ENCODE assay signal across 8 cellular contexts in genomic region chr4:2934077-2934812, GRCh38. TPM values are rescaled to one million over a fixed set of nuclear protein-coding genes. Genes with fewer than 3 reads are reported as not detected.
DNase-seq lines count a peak whose midpoint lies in the region; ATAC-seq and TF ChIP-seq lines count a peak whose summit lies in the region.

No MANE protein-coding gene starts in this region.

- no peaks in the 10 kb centered on the region for H3K9me3 Mint-ChIP-seq in naive B cell

- H3K27ac ChIP-seq in C4-2B: peak overlapping the region; percentile 81
- peak overlapping the region; percentile 87 to 94 (median 92) for H3K27ac ChIP-seq in upper lobe of left lung

- H3K36me3 ChIP-seq in upper lobe of left lung: peaks cover 5 to 53% (median 37%) of the 10 kb centered on the region in 4 donors

- H3K27ac Mint-ChIP-seq in naive B cell: peak overlapping the region in 3 of 6 donors; percentile 75 to 95 (median 86)

- H3K4me1 Mint-ChIP-seq in naive B cell: peaks cover 21 to 39% (median 30%) of the 10 kb centered on the region in 3 donors

- no peak for TF ChIP-seq RAD21 in Ishikawa (IDR thresholded peaks at IDR 0.05; ENCODE audit: low read depth)

- TF ChIP-seq EP300 in Ishikawa (IDR thresholded peaks at IDR 0.05; ENCODE audit: borderline replicate concordance) (no peak), upper lobe of left lung (IDR thresholded peaks at IDR 0.05) (no peak)

- peak overlapping the region; percentile 60 to 94 (median 82) for H3K4me3 Mint-ChIP-seq in naive B cell

- no peak for TF ChIP-seq POLR2A in upper lobe of left lung (IDR thresholded peaks at IDR 0.05)

- peaks cover 1 to 6% of the 10 kb centered on the region in 2 donors for H3K36me3 Mint-ChIP-seq in naive B cell

- H3K4me3 ChIP-seq in epithelial cell of proximal tubule (ENCODE audit: low read depth, low read length) (peak overlapping the region; percentile 94), upper lobe of left lung (peak overlapping the region; percentile 59 to 95 (median 76))

- no peaks in the 10 kb centered on the region for H3K9me3 ChIP-seq in upper lobe of left lung

- peaks cover 53 to 79% (median 74%) of the 10 kb centered on the region in 4 donors for H3K4me1 ChIP-seq in upper lobe of left lung

- no peaks in the 10 kb centered on the region for H3K27me3 Mint-ChIP-seq in naive B cell

- peak in 1 of 2 donors; percentile 13 for ATAC-seq in naive B cell (ENCODE audit: low read depth in 2 of 2)
- ATAC-seq in upper lobe of left lung (ENCODE audit: low FRiP score in 2 of 2): peak in 1 of 2 donors; percentile 75
- no peak for ATAC-seq in GM21529 (IDR thresholded peaks at IDR 0.05; ENCODE audit: unreplicated experiment)

- no peaks in the 10 kb centered on the region for H3K27me3 ChIP-seq in upper lobe of left lung

- DNase-seq in activated CD4-positive, alpha-beta T cell treated with anti-CD3 and anti-CD28 coated beads, Interleukin-2, amount 50 U/mL, for 1 hour: peak; percentile 45
- DNase-seq in epithelial cell of proximal tubule (ENCODE audit: low read depth) (no peak), naive B cell (peak; percentile 33), upper lobe of left lung (peak; percentile 67 to 93), NCI-H510A (lab: John Stamatoyannopoulos, UW) (no peak)

- no peak for TF ChIP-seq CTCF in C4-2B (conservative IDR thresholded peaks at IDR 0.05)
- TF ChIP-seq CTCF in epithelial cell of proximal tubule (conservative IDR thresholded peaks at IDR 0.05; ENCODE audit: low read depth, low read length): no peak
- TF ChIP-seq CTCF in upper lobe of left lung (IDR thresholded peaks at IDR 0.05): peak in 1 of 6 experiments; percentile 9

- WGBS in upper lobe of left lung, 2 donors: 0% methylated on average over 22 of the region's 93 CpGs; no CpG with 5 or more reads in 1 of the 2 donors

TF ChIP-seq in Ishikawa, 13 proteins besides CTCF, POLR2A, EP300 and RAD21:
- TF ChIP-seq CREB1 (IDR thresholded peaks at IDR 0.05; ENCODE audit: low read depth) (no peak), EGR1 (IDR thresholded peaks at IDR 0.05) (peak; percentile 37; the same call in 1 of the 2 replicates), ZBTB7A (IDR thresholded peaks at IDR 0.05; ENCODE audit: low read depth) (no peak; the same call in 1 of the 2 replicates), CEBPB (IDR thresholded peaks at IDR 0.05) (no peak), TEAD4 (IDR thresholded peaks at IDR 0.05) (no peak), NFIC (IDR thresholded peaks at IDR 0.05) (no peak), YY1 (IDR thresholded peaks at IDR 0.05; ENCODE audit: low read depth) (no peak)

RNA-seq across cellular contexts. Expression of gene NOP14, which starts 29.0 kb away (rescaled TPM):
- total RNA-seq in epithelial cell of proximal tubule (26.0 and 35.1 TPM in 2 replicates), upper lobe of left lung (10 to 100 TPM; 17.2 to 30.4 (median 22.4) TPM)
- polyA plus RNA-seq in naive B cell (ENCODE audit: low read depth in 6 of 6): 10 to 100 TPM in 2 of 6 donors, 1 to 10 TPM in 3, under 1 TPM in 1; 0.73 to 17.7 (median 8.3) TPM

RNA-seq across cellular contexts. Expression of gene GRK4, which starts 29.1 kb away (rescaled TPM):
- total RNA-seq in epithelial cell of proximal tubule: 1.3 and 2.8 TPM in 2 replicates
- 1 to 10 TPM in 2 of 6 donors, under 1 TPM in 3, not detected in 1; 0.86 to 1.8 (median 0.96) TPM for polyA plus RNA-seq in naive B cell (ENCODE audit: low read depth in 6 of 6)
- total RNA-seq in upper lobe of left lung: 10 to 100 TPM in 1 of 6 donors, 1 to 10 TPM in 5; 3.3 to 10.4 (median 4.7) TPM

Comparison
In these comparisons a context has a peak if more than half of its experiments do, and no peak if none do; other contexts are left out.
1. DNase-seq: peak in activated CD4-positive, alpha-beta T cell treated with anti-CD3 and anti-CD28 coated beads, Interleukin-2, amount 50 U/mL, for 1 hour (single experiment), naive B cell (single experiment) and upper lobe of left lung (2 of 2); none in epithelial cell of proximal tubule (single experiment) and NCI-H510A (single experiment).